ENCODE assay signal across 14 cellular contexts in the genomic region with DNA sequence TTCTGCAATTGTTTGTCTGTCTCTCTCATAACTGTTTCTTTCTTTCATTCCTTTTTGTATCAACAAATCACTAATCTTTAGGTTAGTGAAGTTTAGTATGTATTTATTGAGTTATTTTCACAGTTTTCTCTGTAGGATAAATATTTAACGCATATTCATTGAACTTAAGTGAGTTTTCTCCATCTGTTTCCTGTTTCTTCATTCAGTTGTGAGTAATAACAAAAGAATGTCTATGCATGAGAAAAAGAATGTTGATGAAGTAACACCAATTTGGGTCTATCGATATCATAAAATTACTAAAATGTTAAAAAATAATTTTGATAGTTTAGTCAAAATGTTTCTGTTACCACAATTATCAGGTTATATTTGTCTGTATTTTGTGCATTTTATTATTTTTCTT.
DNase-seq lines count a peak whose midpoint lies in the region; FAIRE-seq and TF ChIP-seq lines count a peak whose summit lies in the region.
"Had no signal": no experiment of that assay in that cellular context is flagged by ENCODE, and none has a peak within 500 bp of the region (broad histone marks: within the 10 kb centered on the region; RNA-seq: fewer than 3 reads in every experiment).

No MANE protein-coding gene starts in this region.

- H3K4me3 ChIP-seq in endothelial cell of umbilical vein (replicated peaks in 1 of 3; ENCODE audit: insufficient read depth in 1 of 3, low read depth in 1 of 3, low read length in 3 of 3) (no peak overlapping the region), adrenal gland (no peak overlapping the region)
- H3K4me3 ChIP-seq: coronary artery had no signal

- 65 to 68% (median 66%) methylated on average over 2 of the region's 2 CpGs for WGBS in adrenal gland, 4 donors

- no peaks in the 10 kb centered on the region for H3K9me3 ChIP-seq in endothelial cell of umbilical vein (replicated peaks; ENCODE audit: control insufficient read depth, insufficient read depth, low read length)
- H3K9me3 ChIP-seq in adrenal gland (replicated peaks in 1 of 3), result no peaks in the 10 kb centered on the region
- H3K9me3 ChIP-seq: BE2C had no signal

- no peak overlapping the region for H2AFZ ChIP-seq in endothelial cell of umbilical vein (ENCODE audit: low read depth, low read length)

- TF ChIP-seq POLR2A in endothelial cell of umbilical vein (IDR thresholded peaks at IDR 0.05; ENCODE audit: low read depth, low read length) (no peak), adrenal gland (IDR thresholded peaks at IDR 0.05) (no peak)

- FAIRE-seq in endothelial cell of umbilical vein (lab: Jason Lieb, UNC), result no peak
- no peak for FAIRE-seq in urothelium cell line (lab: Jason Lieb, UNC)

- TF ChIP-seq CTCF in RWPE1 (conservative IDR thresholded peaks at IDR 0.05; ENCODE audit: low read depth) (no peak), endothelial cell of umbilical vein (IDR thresholded peaks at IDR 0.05; ENCODE audit: extremely low read depth in 1 of 2, insufficient read depth in 1 of 2, low read depth in 1 of 2, low read length in 2 of 2) (no peak), adrenal gland (IDR thresholded peaks at IDR 0.05) (no peak)

- dilution Hi-C loops in endothelial cell of umbilical vein (cut with MboI; ENCODE audit: extremely low pct_ligation_motif_present, low sequenced_read_pairs), result no loop called here

- H3K4me1 ChIP-seq in endothelial cell of umbilical vein (ENCODE audit: control insufficient read depth, extremely low read depth, insufficient read depth, low read length), result peaks cover 11% of the 10 kb centered on the region
- no peaks in the 10 kb centered on the region for H3K4me1 ChIP-seq in adrenal gland (replicated peaks in 1 of 2)
- H3K4me1 ChIP-seq: BE2C had no signal

- H3K27me3 ChIP-seq in endothelial cell of umbilical vein (ENCODE audit: control insufficient read depth in 2 of 2, insufficient read depth in 2 of 2, low read length in 2 of 2) (no peaks in the 10 kb centered on the region), adrenal gland (no peaks in the 10 kb centered on the region)
- H3K27me3 ChIP-seq: BE2C had no signal

- intact Hi-C loops in endothelial cell of umbilical vein (cut with micrococcal nuclease) (no loop called here), adrenal gland (cut with DNase I) (no loop called here)

- no peaks in the 10 kb centered on the region for H3K79me2 ChIP-seq in endothelial cell of umbilical vein (ENCODE audit: control insufficient read depth, insufficient read depth, low read length)

- POLR2A ChIA-PET in RWPE1 (lab: Yijun Ruan, JAX; ENCODE audit: low non-redundant PET), result no interaction called here
- POLR2A ChIA-PET in endothelial cell of umbilical vein (lab: Charles Lee), result no interaction called here

- no peaks in the 10 kb centered on the region for H4K20me1 ChIP-seq in endothelial cell of umbilical vein (replicated peaks; ENCODE audit: control insufficient read depth, extremely low read depth, insufficient read depth, low read length)

- DNase-seq in GM03348 (ENCODE audit: low spot score) (peak; percentile 53), RWPE1 (ENCODE audit: low spot score) (peak; percentile 24), endothelial cell of umbilical vein (ENCODE audit: low read depth, low spot score) (peak; percentile 60), non-pigmented ciliary epithelial cell (ENCODE audit: low read depth) (peak; percentile 4), NCI-H510A treated with DMSO at 0.1 percent for 48 hours (lab: John Stamatoyannopoulos, UW) (no peak), HT-29 (ENCODE audit: low spot score) (no peak), urothelium cell line (ENCODE audit: low spot score) (no peak), adrenal gland (no peak)
- DNase-seq: activated CD4-positive, alpha-beta T cell treated with anti-CD3 and anti-CD28 coated beads for 4 hours; activated T-cell treated with anti-CD3 and anti-CD28 coated beads, Interleukin-2, amount 50 U/mL, for 1 hour; BE2C; NCI-H2029 treated with DMSO at 0.1 percent for 48 hours; occipital lobe had no signal

- H3K27ac ChIP-seq in RWPE1, result no peak overlapping the region
- H3K27ac ChIP-seq in endothelial cell of umbilical vein (ENCODE audit: insufficient read depth, low read depth, low read length), result peak overlapping the region; percentile 15
- no peak overlapping the region for H3K27ac ChIP-seq in adrenal gland
- H3K27ac ChIP-seq: coronary artery had no signal

- H3K9ac ChIP-seq in endothelial cell of umbilical vein (replicated peaks; ENCODE audit: extremely low read depth, insufficient read depth, low read length), result no peak overlapping the region

- no TSS peak for BruUV-seq in endothelial cell of umbilical vein (replicated peaks; lab: Mats Ljungman, UMichigan)

- H3K4me2 ChIP-seq in endothelial cell of umbilical vein (ENCODE audit: insufficient read depth, low read length), result peak overlapping the region; percentile 29

- H3K36me3 ChIP-seq in endothelial cell of umbilical vein (ENCODE audit: control insufficient read depth in 2 of 2, extremely low read depth in 1 of 2, insufficient read depth in 2 of 2, low read length in 2 of 2), result no peaks in the 10 kb centered on the region
- H3K36me3 ChIP-seq in adrenal gland (replicated peaks in 1 of 2), result no peaks in the 10 kb centered on the region
- H3K36me3 ChIP-seq: BE2C had no signal

- CTCF ChIA-PET in RWPE1 (lab: Yijun Ruan, JAX), result no interaction called here
- CTCF ChIA-PET in endothelial cell of umbilical vein (lab: Charles Lee), result no interaction called here

- no peaks in the 10 kb centered on the region for H3K9me1 ChIP-seq in endothelial cell of umbilical vein (replicated peaks; ENCODE audit: control insufficient read depth, extremely low read depth, insufficient read depth, low read length)

TF ChIP-seq in endothelial cell of umbilical vein, 7 proteins besides CTCF, POLR2A, EP300 and RAD21:
- no peak for TF ChIP-seq MYC (IDR thresholded peaks at IDR 0.05; ENCODE audit: low read depth, low read length)
- peak; percentile 68 for TF ChIP-seq JUN (IDR thresholded peaks at IDR 0.05; ENCODE audit: borderline replicate concordance, insufficient read depth, insufficient read length, low read depth)
- TF ChIP-seq GATA2 (IDR thresholded peaks at IDR 0.05; ENCODE audit: insufficient read depth, insufficient read length, low read depth, low read length), result no peak
- TF ChIP-seq EZH2 (IDR thresholded peaks at IDR 0.05; ENCODE audit: borderline replicate concordance, low read depth, low read length, severe bottlenecking), result no peak
- TF ChIP-seq FOS (IDR thresholded peaks at IDR 0.05; ENCODE audit: borderline replicate concordance, insufficient read depth, low read length), result peak; percentile 49
- TF ChIP-seq, protein P1, sequence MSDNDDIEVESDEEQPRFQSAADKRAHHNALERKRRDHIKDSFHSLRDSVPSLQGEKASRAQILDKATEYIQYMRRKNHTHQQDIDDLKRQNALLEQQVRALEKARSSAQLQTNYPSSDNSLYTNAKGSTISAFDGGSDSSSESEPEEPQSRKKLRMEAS (IDR thresholded peaks at IDR 0.05; ENCODE audit: insufficient read depth, insufficient read length), result no peak
- no peak for TF ChIP-seq POLR2AphosphoS5 (IDR thresholded peaks at IDR 0.05; ENCODE audit: insufficient read depth, low read depth, low read length)

Comparison
In these comparisons a context has a peak if more than half of its experiments do, and no peak if none do; other contexts are left out.
1. DNase-seq: peak in GM03348 (single experiment), RWPE1 (single experiment), endothelial cell of umbilical vein (single experiment) and non-pigmented ciliary epithelial cell (single experiment); none in NCI-H510A treated with DMSO at 0.1 percent for 48 hours (single experiment), HT-29 (single experiment), urothelium cell line (single experiment) and adrenal gland (0 of 7).